9 cellular contexts compared by ENCODE assay signal in genomic region chr3:12797124-12797891, GRCh38. TPM values are rescaled to one million over a fixed set of nuclear protein-coding genes. Genes with fewer than 3 reads are reported as not detected.
DNase-seq lines count a peak whose midpoint lies in the region; ATAC-seq and TF ChIP-seq lines count a peak whose summit lies in the region.
"Had no signal": no experiment of that assay in that cellular context is flagged by ENCODE, and none has a peak within 500 bp of the region (broad histone marks: within the 10 kb centered on the region; RNA-seq: fewer than 3 reads in every experiment).

No MANE protein-coding gene starts in this region.

- peaks cover 6% of the 10 kb centered on the region for H3K4me1 ChIP-seq in CD8-positive, alpha-beta T cell (ENCODE audit: insufficient read depth, low read length)
- H3K4me1 ChIP-seq in PC-3 (ENCODE audit: insufficient read depth, low read length): 0 out of 2 replicates have a peak, but pooled peaks cover 6% of the 10 kb centered on the region
- H3K4me1 ChIP-seq in heart left ventricle: peaks cover 0 to 55% (median 9%) of the 10 kb centered on the region in 12 donors
- peaks cover 39% of the 10 kb centered on the region for H3K4me1 ChIP-seq in psoas muscle
- H3K4me1 ChIP-seq in PC-9 (replicated peaks; ENCODE audit: insufficient read depth): no peaks in the 10 kb centered on the region

- H3K4me2 ChIP-seq in PC-3 (ENCODE audit: low read length) (no peak overlapping the region), PC-9 (no peak overlapping the region)

- intact Hi-C loops in CD8-positive, alpha-beta T cell (cut with DNase I, micrococcal nuclease): no loop called here
- intact Hi-C loops in PC-3 (cut with micrococcal nuclease): no loop called here
- intact Hi-C loops in heart left ventricle (cut with DNase I): loop anchor here in 2 of 10 donors (5.0 kb wide), 2 partner anchors 40 to 135 kb away; partner anchors contain the start of gene RAF1 (in 1 of the 2)
- intact Hi-C loops in psoas muscle (cut with DNase I): no loop called here
- intact Hi-C loops in PC-9 (cut with micrococcal nuclease; ENCODE audit: unreplicated experiment): no loop called here

- H3F3A ChIP-seq in PC-3 (ENCODE audit: low read length, unreplicated experiment): no peaks in the 10 kb centered on the region
- no peaks in the 10 kb centered on the region for H3F3A ChIP-seq in PC-9 (ENCODE audit: insufficient read depth, low read depth)

- H3K4me1 Mint-ChIP-seq in CD8-positive, alpha-beta T cell (ENCODE audit: low read depth): peaks cover 16% of the 10 kb centered on the region

- POLR2A ChIA-PET in CD8-positive, alpha-beta T cell (lab: Charles Lee): interaction anchor here (0.6 to 3.1 kb wide), 6 partner anchors 12 to 196 kb away, joined by 3 to 16 read pairs (median 3); partner anchors contain the start of gene RPL32
- POLR2A ChIA-PET in PC-3 (lab: Charles Lee; ENCODE audit: unreplicated experiment) (no interaction called here), PC-9 (lab: Charles Lee; ENCODE audit: unreplicated experiment) (no interaction called here)

- H3K9me3 ChIP-seq in CD8-positive, alpha-beta T cell (ENCODE audit: low read length): no peaks in the 10 kb centered on the region
- no peaks in the 10 kb centered on the region for H3K9me3 ChIP-seq in PC-3 (ENCODE audit: low read length)
- H3K9me3 ChIP-seq in heart left ventricle: no peaks in the 10 kb centered on the region
- H3K9me3 ChIP-seq in psoas muscle: no peaks in the 10 kb centered on the region
- no peaks in the 10 kb centered on the region for H3K9me3 ChIP-seq in PC-9 (ENCODE audit: insufficient read depth, low read depth)

- ATAC-seq in CD8-positive, alpha-beta T cell: no peak
- ATAC-seq in PC-3 (no peak), heart left ventricle (peak in 2 of 4 donors; percentile 3 to 20), psoas muscle (peak in 1 of 4 donors; percentile 5), GM19023 (IDR thresholded peaks at IDR 0.05; ENCODE audit: unreplicated experiment) (no peak), HG03469 (IDR thresholded peaks at IDR 0.05; ENCODE audit: unreplicated experiment) (no peak)

- H3K9ac ChIP-seq in PC-3 (ENCODE audit: low read length): no peak overlapping the region

- CTCF ChIA-PET in CD8-positive, alpha-beta T cell (lab: Charles Lee): interaction anchor here (0.7 to 3.1 kb wide), 5 partner anchors 10 to 1735 kb away, joined by 3 to 12 read pairs (median 4); no protein-coding TSS in a partner anchor
- CTCF ChIA-PET in PC-3 (lab: Charles Lee): interaction anchor here (0.8 to 1.1 kb wide), 2 partner anchors 13 to 91 kb away, joined by 3 to 6 read pairs; no protein-coding TSS in a partner anchor
- CTCF ChIA-PET in PC-9 (lab: Charles Lee): no interaction called here

- no peak for DNase-seq in CD8-positive, alpha-beta T cell
- no peak for DNase-seq in PC-3
- no peak for DNase-seq in heart left ventricle
- DNase-seq in psoas muscle: no peak
- no peak for DNase-seq in NCI-H146 (lab: John Stamatoyannopoulos, UW)
- no peak for DNase-seq in PC-9
- DNase-seq: foreskin melanocyte had no signal

- no peaks in the 10 kb centered on the region for H3K9me2 ChIP-seq in PC-3 (replicated peaks; ENCODE audit: low read length)
- H3K9me2 ChIP-seq in PC-9 (ENCODE audit: insufficient read depth): no peaks in the 10 kb centered on the region

- H3K27me3 ChIP-seq in CD8-positive, alpha-beta T cell (ENCODE audit: insufficient read depth, low read length): no peaks in the 10 kb centered on the region
- H3K27me3 ChIP-seq in PC-3 (ENCODE audit: low read length) (no peaks in the 10 kb centered on the region), heart left ventricle (no peaks in the 10 kb centered on the region), psoas muscle (ENCODE audit: insufficient read depth in 3 of 3, low read length in 2 of 3) (no peaks in the 10 kb centered on the region), PC-9 (ENCODE audit: insufficient read depth, low read depth) (no peaks in the 10 kb centered on the region)

- BruUV-seq in PC-3 (replicated peaks; lab: Mats Ljungman, UMichigan) (TSS peak; percentile 47), PC-9 (replicated peaks; lab: Mats Ljungman, UMichigan) (no TSS peak)

- no peak overlapping the region for H3K27ac ChIP-seq in CD8-positive, alpha-beta T cell (ENCODE audit: low read depth, low read length)
- H3K27ac ChIP-seq in PC-3 (ENCODE audit: low read length): no peak overlapping the region
- peak overlapping the region; percentile 50 to 97 (median 89) for H3K27ac ChIP-seq in heart left ventricle
- H3K27ac ChIP-seq in psoas muscle: peak overlapping the region; percentile 95
- H3K27ac ChIP-seq in PC-9: no peak overlapping the region

- peaks cover 3% of the 10 kb centered on the region for H3K27me3 Mint-ChIP-seq in CD8-positive, alpha-beta T cell (ENCODE audit: low read depth)

- no peaks in the 10 kb centered on the region for H3K36me3 ChIP-seq in CD8-positive, alpha-beta T cell (ENCODE audit: insufficient read depth, low read length)
- no peaks in the 10 kb centered on the region for H3K36me3 ChIP-seq in PC-3 (ENCODE audit: low read depth, low read length)
- peaks cover 0 to 1% (median 0%) of the 10 kb centered on the region in 9 donors for H3K36me3 ChIP-seq in heart left ventricle
- H3K36me3 ChIP-seq in psoas muscle (ENCODE audit: insufficient read depth in 1 of 2, low read depth in 1 of 2): no peaks in the 10 kb centered on the region
- no peaks in the 10 kb centered on the region for H3K36me3 ChIP-seq in PC-9 (ENCODE audit: low read depth)

- no peak overlapping the region for H3K27ac Mint-ChIP-seq in CD8-positive, alpha-beta T cell

- H2AFZ ChIP-seq in PC-3 (ENCODE audit: low read length) (no peak overlapping the region), PC-9 (no peak overlapping the region)

- TF ChIP-seq POLR2A in heart left ventricle (IDR thresholded peaks at IDR 0.05): no peak

- H3K79me2 ChIP-seq in PC-3 (ENCODE audit: low read length) (no peaks in the 10 kb centered on the region), PC-9 (ENCODE audit: low read depth) (no peaks in the 10 kb centered on the region)

- WGBS in heart left ventricle, 4 donors: 28 to 45% (median 42%) methylated on average over 13 to 17 of the region's 17 CpGs
- WGBS in psoas muscle, 3 donors: 20 to 35% (median 22%) methylated on average over 10 to 16 of the region's 17 CpGs

- H4K20me1 ChIP-seq in PC-3 (ENCODE audit: low read length) (no peaks in the 10 kb centered on the region), PC-9 (ENCODE audit: insufficient read depth) (no peaks in the 10 kb centered on the region)

- no peak overlapping the region for H3K4me3 ChIP-seq in CD8-positive, alpha-beta T cell (ENCODE audit: low read depth, low read length)
- no peak overlapping the region for H3K4me3 ChIP-seq in PC-3 (ENCODE audit: low read length)
- H3K4me3 ChIP-seq in heart left ventricle: peak overlapping the region; percentile 48 to 86 (median 66)
- H3K4me3 ChIP-seq in psoas muscle: peak overlapping the region; percentile 84
- H3K4me3 ChIP-seq in PC-9: no peak overlapping the region

- H3K36me3 Mint-ChIP-seq in CD8-positive, alpha-beta T cell: no peaks in the 10 kb centered on the region

- peak overlapping the region; percentile 87 for H3K4me3 Mint-ChIP-seq in CD8-positive, alpha-beta T cell

- TF ChIP-seq CTCF in CD8-positive, alpha-beta T cell (IDR thresholded peaks at IDR 0.05): no peak
- no peak for TF ChIP-seq CTCF in PC-3 (conservative IDR thresholded peaks at IDR 0.05; ENCODE audit: low read depth, low read length)
- TF ChIP-seq CTCF in heart left ventricle (IDR thresholded peaks at IDR 0.05): no peak
- no peak for TF ChIP-seq CTCF in psoas muscle (IDR thresholded peaks at IDR 0.05)
- TF ChIP-seq CTCF in PC-9 (conservative IDR thresholded peaks at IDR 0.05): no peak

- H3K9me3 Mint-ChIP-seq in CD8-positive, alpha-beta T cell: no peaks in the 10 kb centered on the region

RNA-seq across cellular contexts. Expression of gene CAND2, which starts 0.8 kb away (rescaled TPM):
- total RNA-seq in CD8-positive, alpha-beta T cell: 1 to 10 TPM in 1 of 2 experiments, under 1 TPM in 1; 0.92 to 1.1 TPM
- total RNA-seq in PC-3 (2014; rRNA removed) (2.4 and 4.8 TPM in 2 replicates), heart left ventricle (10 to 100 TPM; 44.6 to 87.5 (median 68.6) TPM), psoas muscle (100 to 1,000 TPM; 128 to 220 (median 138) TPM), PC-9 (2021) (0.30 and 0.37 TPM in 2 replicates)
- polyA plus RNA-seq in heart left ventricle (10 to 100 TPM; 11.7 to 36.2 TPM), psoas muscle (10 to 100 TPM in 2 of 3 donors, 1 to 10 TPM in 1; 3.7 to 65.3 (median 48.8) TPM)

RNA-seq across cellular contexts. Expression of gene TMEM40, which starts 38.2 kb away (rescaled TPM):
- total RNA-seq in CD8-positive, alpha-beta T cell: not detected
- total RNA-seq in PC-3 (2014; rRNA removed) (7.5 and 10.4 TPM in 2 replicates), heart left ventricle (1 to 10 TPM in 7 of 9 donors, under 1 TPM in 1, not detected in 1; 0.95 to 4.2 (median 2.9) TPM), psoas muscle (1 to 10 TPM in 3 of 4 donors, under 1 TPM in 1; 0.59 to 4.4 (median 2.3) TPM), PC-9 (2021) (30.5 and 33.9 TPM in 2 replicates)
- polyA plus RNA-seq in heart left ventricle (10 to 100 TPM in 1 of 2 donors, under 1 TPM in 1; 0.82 to 10.5 TPM), psoas muscle (under 1 TPM; 0.30 to 0.52 (median 0.40) TPM)

RNA-seq across cellular contexts. Expression of gene RPL32, which starts 44.1 kb away (rescaled TPM):
- 1,000 to 10,000 TPM; 4,188 to 4,224 TPM for total RNA-seq in CD8-positive, alpha-beta T cell
- 2,037 and 2,663 TPM in 2 replicates for total RNA-seq in PC-3 (2014; rRNA removed)
- 1,000 to 10,000 TPM in 3 of 9 donors, 100 to 1,000 TPM in 6; 377 to 1,128 (median 947) TPM for total RNA-seq in heart left ventricle
- 1,000 to 10,000 TPM; 1,409 to 1,620 TPM for polyA plus RNA-seq in heart left ventricle
- 1,000 to 10,000 TPM; 1,418 to 1,919 (median 1,477) TPM for total RNA-seq in psoas muscle
- polyA plus RNA-seq in psoas muscle: 1,000 to 10,000 TPM; 2,325 to 2,939 (median 2,347) TPM
- total RNA-seq in PC-9 (2021): 1,195 and 1,662 TPM in 2 replicates

Comparison
In these comparisons a context has a peak if more than half of its experiments do, and no peak if none do; other contexts are left out.
1. H3K27ac ChIP-seq: peak in heart left ventricle (12 of 12) and psoas muscle (single experiment); none in CD8-positive, alpha-beta T cell (single experiment), PC-3 (single experiment) and PC-9 (single experiment).
2. H3K4me3 ChIP-seq: peak in heart left ventricle (12 of 12) and psoas muscle (single experiment); none in CD8-positive, alpha-beta T cell (single experiment), PC-3 (single experiment) and PC-9 (single experiment).